In genomic region chr7:15440482-15440881, GRCh38 we compare ENCODE assay signal across 29 cellular contexts.
"Had no signal": no experiment of that assay in that cellular context is flagged by ENCODE, and none has a peak within 500 bp of the region (broad histone marks: within the 10 kb centered on the region; RNA-seq: fewer than 3 reads in every experiment).

No MANE protein-coding gene starts in this region.

- H3K27me3 Mint-ChIP-seq: effector memory CD8-positive, alpha-beta T cell; naive B cell; natural killer cell treated with Interleukin-12 subunit alpha and Interleukin-12 subunit beta and Interleukin-15 and Interleukin-18, amount 100 ng/mL, for 72 hours; stimulated activated memory B cell treated with anti-CD40 and anti-IgM and Interleukin-4, amounts not matched to agents 10 μg/mL and 1 μg/mL and 100 μg/mL, for 72 hours; type B pancreatic cell had no signal

- H3K27ac ChIP-seq: esophagus squamous epithelium, heart right ventricle, left lung, neutrophil, prostate gland, right atrium auricular region, testis, tibial artery had no signal

- DNase-seq: cortex of kidney; effector memory CD8-positive, alpha-beta T cell; erythroblast; esophagus squamous epithelium; foreskin melanocyte; glutamatergic neuron; heart right ventricle; hippocampal formation; left cardiac atrium; left lung; mesenchymal stem cell; mucosa of descending colon; naive B cell; stimulated activated CD4-positive, alpha-beta T cell treated with anti-CD3 and anti-CD28 coated beads, Interleukin-2, amount 100 ng/mL, for 24 hours; stimulated activated CD4-positive, alpha-beta T cell treated with anti-CD3 and anti-CD28 coated beads, Interleukin-4, amount 100 ng/mL, for 4 hours; stimulated activated naive CD8-positive, alpha-beta T cell treated with anti-CD3 and anti-CD28 coated beads, Interleukin-15, Interleukin-2, amounts not matched to agents 100 U/mL and 50 U/mL, for 24 hours; substantia nigra; testis; tibial artery had no signal

- H3K4me3 Mint-ChIP-seq: effector memory CD8-positive, alpha-beta T cell; mesothelial cell of epicardium; naive B cell; natural killer cell treated with Interleukin-12 subunit alpha and Interleukin-12 subunit beta and Interleukin-15 and Interleukin-18, amount 100 ng/mL, for 72 hours; neural crest cell; stimulated activated memory B cell treated with anti-CD40 and anti-IgM and Interleukin-4, amounts not matched to agents 10 μg/mL and 1 μg/mL and 100 μg/mL, for 72 hours; type B pancreatic cell had no signal

- H3K36me3 Mint-ChIP-seq: mesothelial cell of epicardium; naive B cell; stimulated activated memory B cell treated with anti-CD40 and anti-IgM and Interleukin-4, amounts not matched to agents 10 μg/mL and 1 μg/mL and 100 μg/mL, for 72 hours; type B pancreatic cell had no signal

- H3K27me3 ChIP-seq: esophagus squamous epithelium, heart right ventricle, left lung, neutrophil, right atrium auricular region, testis, tibial artery had no signal

- H3K9me3 Mint-ChIP-seq: neural crest cell, type B pancreatic cell had no signal

- H3K4me2 ChIP-seq: smooth muscle cell had no signal

- H3K4me1 Mint-ChIP-seq: mesothelial cell of epicardium; naive B cell; neural crest cell; stimulated activated memory B cell treated with anti-CD40 and anti-IgM and Interleukin-4, amounts not matched to agents 10 μg/mL and 1 μg/mL and 100 μg/mL, for 72 hours had no signal

- H3K4me3 ChIP-seq: esophagus squamous epithelium, heart right ventricle, left lung, mucosa of descending colon, prostate gland, right atrium auricular region, smooth muscle cell, testis, tibial artery had no signal

- H3K36me3 ChIP-seq: esophagus squamous epithelium, heart right ventricle, left lung, neutrophil, prostate gland, right atrium auricular region, tibial artery had no signal

- ATAC-seq: effector memory CD8-positive, alpha-beta T cell; heart right ventricle; left cardiac atrium; left lung; mucosa of descending colon; natural killer cell treated with Interleukin-12 subunit alpha and Interleukin-12 subunit beta and Interleukin-15 and Interleukin-18, amount 100 ng/mL, for 72 hours; sciatic nerve; stimulated activated memory B cell treated with anti-CD40 and anti-IgM and Interleukin-4, amounts not matched to agents 10 μg/mL and 1 μg/mL and 100 μg/mL, for 72 hours; stimulated activated naive CD8-positive, alpha-beta T cell treated with anti-CD3 and anti-CD28 coated beads, Interleukin-15, Interleukin-2, amounts not matched to agents 100 U/mL and 50 U/mL, for 24 hours had no signal

- H3K9me3 ChIP-seq: esophagus squamous epithelium, mucosa of descending colon, neutrophil, prostate gland, right atrium auricular region, testis, tibial artery had no signal

- H3K27ac Mint-ChIP-seq: effector memory CD8-positive, alpha-beta T cell; mesothelial cell of epicardium; naive B cell; natural killer cell treated with Interleukin-12 subunit alpha and Interleukin-12 subunit beta and Interleukin-15 and Interleukin-18, amount 100 ng/mL, for 72 hours; stimulated activated memory B cell treated with anti-CD40 and anti-IgM and Interleukin-4, amounts not matched to agents 10 μg/mL and 1 μg/mL and 100 μg/mL, for 72 hours; type B pancreatic cell had no signal

- H3K4me1 ChIP-seq: esophagus squamous epithelium, heart right ventricle, left lung, prostate gland, right atrium auricular region, testis, tibial artery had no signal
